Comparison of ENCODE assay signal across 9 cellular contexts in the genomic region with DNA sequence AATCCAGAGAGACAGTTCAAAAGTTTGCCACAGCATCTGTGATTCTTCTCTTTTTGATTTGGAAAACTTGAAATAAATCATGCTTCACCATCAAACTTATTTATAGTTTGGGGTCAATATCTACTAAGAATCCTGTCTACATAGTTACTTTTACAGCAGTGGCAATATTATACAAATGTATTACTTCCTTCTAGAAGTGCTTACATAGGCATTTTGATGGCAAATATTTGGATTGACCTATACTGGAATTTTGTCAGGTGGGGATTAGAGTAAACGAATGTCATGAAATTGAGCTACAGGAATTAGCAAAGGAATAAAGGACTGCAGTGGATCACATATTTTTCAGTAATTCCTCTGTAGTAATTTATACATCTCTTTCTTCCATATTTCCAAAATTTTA.
"Had no signal": no experiment of that assay in that cellular context is flagged by ENCODE, and none has a peak within 500 bp of the region (broad histone marks: within the 10 kb centered on the region; RNA-seq: fewer than 3 reads in every experiment).

No MANE protein-coding gene starts in this region.

- H3K27ac Mint-ChIP-seq: HFFc6, IgD-negative memory B cell had no signal

- H3K9ac ChIP-seq: GM23248 had no signal

- H3K4me1 Mint-ChIP-seq: IgD-negative memory B cell had no signal

- H3K4me3 Mint-ChIP-seq: HFFc6, IgD-negative memory B cell had no signal

- H3K36me3 Mint-ChIP-seq: IgD-negative memory B cell had no signal

- DNase-seq: GM23248, GOT3, H7, HFFc6, KG1 had no signal

- H3K9me3 ChIP-seq: HAP-1 had no signal

- H3K27ac ChIP-seq: GM23248, HL-60 had no signal

- H2AFZ ChIP-seq: GM23248 had no signal

- ATAC-seq: HCT116 had no signal

- H3K36me3 ChIP-seq: HAP-1 had no signal

- H3K4me1 ChIP-seq: HAP-1 had no signal

- H3K4me3 ChIP-seq: GM23248, HAP-1 had no signal
